ENCODE assay signal across 1 cellular context in the genomic region with DNA sequence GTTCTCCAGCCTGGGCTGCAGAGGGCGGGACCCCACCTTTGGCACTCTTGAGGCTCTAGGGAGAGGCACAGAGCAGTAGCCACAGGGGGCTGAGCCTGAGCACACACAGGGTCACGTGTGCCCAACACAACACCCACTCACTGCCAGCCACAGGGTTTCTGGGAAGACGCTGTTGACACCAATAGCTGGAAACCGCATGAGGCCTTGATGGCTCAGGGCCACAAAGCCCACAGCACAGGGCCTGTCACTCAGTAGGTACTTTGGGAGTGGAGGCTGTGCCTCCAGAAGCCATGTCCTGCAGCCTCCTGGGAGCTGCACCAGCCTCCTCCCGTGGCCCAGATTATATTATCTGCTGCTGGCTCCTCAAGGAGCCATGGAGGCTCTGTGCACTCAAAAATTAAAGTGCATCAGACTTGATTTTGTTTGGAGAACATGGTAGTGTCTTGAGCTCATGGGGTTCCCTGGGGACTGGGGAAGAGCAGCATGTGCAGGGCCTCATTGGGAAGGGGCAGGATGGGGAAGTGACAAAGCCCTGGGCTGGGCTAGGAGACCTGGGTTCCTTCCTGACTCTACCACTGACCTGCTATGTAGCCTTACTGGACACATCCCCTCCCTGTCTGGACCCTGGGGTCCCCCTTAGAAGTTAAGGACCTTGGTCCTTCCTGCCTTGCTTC.
TF ChIP-seq lines count a peak whose summit lies in the region.

No MANE protein-coding gene starts in this region.

TF ChIP-seq in HepG2, 621 proteins besides CTCF, POLR2A, EP300 and RAD21 (continued from another document and continues in another):
- TF ChIP-seq, protein P1, sequence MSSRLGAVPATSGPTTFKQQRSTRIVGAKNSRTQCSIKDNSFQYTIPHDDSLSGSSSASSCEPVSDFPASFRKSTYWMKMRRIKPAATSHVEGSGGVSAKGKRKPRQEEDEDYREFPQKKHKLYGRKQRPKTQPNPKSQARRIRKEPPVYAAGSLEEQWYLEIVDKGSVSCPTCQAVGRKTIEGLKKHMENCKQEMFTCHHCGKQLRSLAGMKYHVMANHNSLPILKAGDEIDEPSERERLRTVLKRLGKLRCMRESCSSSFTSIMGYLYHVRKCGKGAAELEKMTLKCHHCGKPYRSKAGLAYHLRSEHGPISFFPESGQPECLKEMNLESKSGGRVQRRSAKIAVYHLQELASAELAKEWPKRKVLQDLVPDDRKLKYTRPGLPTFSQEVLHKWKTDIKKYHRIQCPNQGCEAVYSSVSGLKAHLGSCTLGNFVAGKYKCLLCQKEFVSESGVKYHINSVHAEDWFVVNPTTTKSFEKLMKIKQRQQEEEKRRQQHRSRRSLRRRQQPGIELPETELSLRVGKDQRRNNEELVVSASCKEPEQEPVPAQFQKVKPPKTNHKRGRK (CRISPR knock-in tag; IDR thresholded peaks at IDR 0.05): no peak
- 0 out of 2 replicates have a peak, but pooled peaks have one; percentile 14 for TF ChIP-seq ELF3 (CRISPR knock-in tag; IDR thresholded peaks at IDR 0.05)
- TF ChIP-seq ZFY (CRISPR knock-in tag; IDR thresholded peaks at IDR 0.05): peak; percentile 53; the same call in 1 of the 2 replicates
- no peak for TF ChIP-seq HDAC2 (CRISPR knock-in tag; IDR thresholded peaks at IDR 0.05)
- TF ChIP-seq, protein P2, sequence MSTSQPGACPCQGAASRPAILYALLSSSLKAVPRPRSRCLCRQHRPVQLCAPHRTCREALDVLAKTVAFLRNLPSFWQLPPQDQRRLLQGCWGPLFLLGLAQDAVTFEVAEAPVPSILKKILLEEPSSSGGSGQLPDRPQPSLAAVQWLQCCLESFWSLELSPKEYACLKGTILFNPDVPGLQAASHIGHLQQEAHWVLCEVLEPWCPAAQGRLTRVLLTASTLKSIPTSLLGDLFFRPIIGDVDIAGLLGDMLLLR (CRISPR knock-in tag; IDR thresholded peaks at IDR 0.05): no peak
- TF ChIP-seq, protein P3, sequence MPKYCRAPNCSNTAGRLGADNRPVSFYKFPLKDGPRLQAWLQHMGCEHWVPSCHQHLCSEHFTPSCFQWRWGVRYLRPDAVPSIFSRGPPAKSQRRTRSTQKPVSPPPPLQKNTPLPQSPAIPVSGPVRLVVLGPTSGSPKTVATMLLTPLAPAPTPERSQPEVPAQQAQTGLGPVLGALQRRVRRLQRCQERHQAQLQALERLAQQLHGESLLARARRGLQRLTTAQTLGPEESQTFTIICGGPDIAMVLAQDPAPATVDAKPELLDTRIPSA (CRISPR knock-in tag; IDR thresholded peaks at IDR 0.05; ENCODE audit: borderline replicate concordance): no peak
- TF ChIP-seq, protein P4, sequence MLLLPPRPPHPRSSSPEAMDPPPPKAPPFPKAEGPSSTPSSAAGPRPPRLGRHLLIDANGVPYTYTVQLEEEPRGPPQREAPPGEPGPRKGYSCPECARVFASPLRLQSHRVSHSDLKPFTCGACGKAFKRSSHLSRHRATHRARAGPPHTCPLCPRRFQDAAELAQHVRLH (CRISPR knock-in tag; IDR thresholded peaks at IDR 0.05; ENCODE audit: borderline replicate concordance, low read depth): peak; percentile 85; the same call in 1 of the 2 replicates
- no peak for TF ChIP-seq MBNL3 (CRISPR knock-in tag; conservative IDR thresholded peaks at IDR 0.05)
- TF ChIP-seq GATA4 (IDR thresholded peaks at IDR 0.05; ENCODE audit: borderline replicate concordance, low read depth): no peak
- TF ChIP-seq EZH2 (conservative IDR thresholded peaks at IDR 0.05; ENCODE audit: low read depth, low read length): no peak
- 0 out of 2 replicates have a peak, but pooled peaks have one; percentile 20 for TF ChIP-seq HOXA3 (CRISPR knock-in tag; IDR thresholded peaks at IDR 0.05)
- TF ChIP-seq ZNF841 (CRISPR knock-in tag; IDR thresholded peaks at IDR 0.05; ENCODE audit: borderline replicate concordance): no peak
- TF ChIP-seq, protein P5, sequence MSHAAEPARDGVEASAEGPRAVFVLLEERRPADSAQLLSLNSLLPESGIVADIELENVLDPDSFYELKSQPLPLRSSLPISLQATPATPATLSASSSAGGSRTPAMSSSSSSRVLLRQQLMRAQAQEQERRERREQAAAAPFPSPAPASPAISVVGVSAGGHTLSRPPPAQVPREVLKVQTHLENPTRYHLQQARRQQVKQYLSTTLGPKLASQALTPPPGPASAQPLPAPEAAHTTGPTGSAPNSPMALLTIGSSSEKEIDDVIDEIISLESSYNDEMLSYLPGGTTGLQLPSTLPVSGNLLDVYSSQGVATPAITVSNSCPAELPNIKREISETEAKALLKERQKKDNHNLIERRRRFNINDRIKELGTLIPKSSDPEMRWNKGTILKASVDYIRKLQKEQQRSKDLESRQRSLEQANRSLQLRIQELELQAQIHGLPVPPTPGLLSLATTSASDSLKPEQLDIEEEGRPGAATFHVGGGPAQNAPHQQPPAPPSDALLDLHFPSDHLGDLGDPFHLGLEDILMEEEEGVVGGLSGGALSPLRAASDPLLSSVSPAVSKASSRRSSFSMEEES (CRISPR knock-in tag; IDR thresholded peaks at IDR 0.05): peak; percentile 86
- no peak for TF ChIP-seq ZNF780A (CRISPR knock-in tag; IDR thresholded peaks at IDR 0.05)
- no peak for TF ChIP-seq ZNF709 (CRISPR knock-in tag; IDR thresholded peaks at IDR 0.05)
- TF ChIP-seq, protein P6, sequence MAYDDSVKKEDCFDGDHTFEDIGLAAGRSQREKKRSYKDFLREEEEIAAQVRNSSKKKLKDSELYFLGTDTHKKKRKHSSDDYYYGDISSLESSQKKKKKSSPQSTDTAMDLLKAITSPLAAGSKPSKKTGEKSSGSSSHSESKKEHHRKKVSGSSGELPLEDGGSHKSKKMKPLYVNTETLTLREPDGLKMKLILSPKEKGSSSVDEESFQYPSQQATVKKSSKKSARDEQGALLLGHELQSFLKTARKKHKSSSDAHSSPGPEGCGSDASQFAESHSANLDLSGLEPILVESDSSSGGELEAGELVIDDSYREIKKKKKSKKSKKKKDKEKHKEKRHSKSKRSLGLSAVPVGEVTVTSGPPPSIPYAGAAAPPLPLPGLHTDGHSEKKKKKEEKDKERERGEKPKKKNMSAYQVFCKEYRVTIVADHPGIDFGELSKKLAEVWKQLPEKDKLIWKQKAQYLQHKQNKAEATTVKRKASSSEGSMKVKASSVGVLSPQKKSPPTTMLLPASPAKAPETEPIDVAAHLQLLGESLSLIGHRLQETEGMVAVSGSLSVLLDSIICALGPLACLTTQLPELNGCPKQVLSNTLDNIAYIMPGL (CRISPR knock-in tag; IDR thresholded peaks at IDR 0.05; ENCODE audit: borderline replicate concordance in 1 of 2, low read depth in 1 of 2): no peak
- no peak for TF ChIP-seq POLR2AphosphoS5 (IDR thresholded peaks at IDR 0.05; ENCODE audit: low read depth, low read length)
- TF ChIP-seq SIX4 (CRISPR knock-in tag; IDR thresholded peaks at IDR 0.05): no peak
- TF ChIP-seq ZC3H13 (CRISPR knock-in tag; IDR thresholded peaks at IDR 0.05): no peak
- TF ChIP-seq ZSCAN30 (CRISPR knock-in tag; IDR thresholded peaks at IDR 0.05): no peak
- TF ChIP-seq, protein P7, sequence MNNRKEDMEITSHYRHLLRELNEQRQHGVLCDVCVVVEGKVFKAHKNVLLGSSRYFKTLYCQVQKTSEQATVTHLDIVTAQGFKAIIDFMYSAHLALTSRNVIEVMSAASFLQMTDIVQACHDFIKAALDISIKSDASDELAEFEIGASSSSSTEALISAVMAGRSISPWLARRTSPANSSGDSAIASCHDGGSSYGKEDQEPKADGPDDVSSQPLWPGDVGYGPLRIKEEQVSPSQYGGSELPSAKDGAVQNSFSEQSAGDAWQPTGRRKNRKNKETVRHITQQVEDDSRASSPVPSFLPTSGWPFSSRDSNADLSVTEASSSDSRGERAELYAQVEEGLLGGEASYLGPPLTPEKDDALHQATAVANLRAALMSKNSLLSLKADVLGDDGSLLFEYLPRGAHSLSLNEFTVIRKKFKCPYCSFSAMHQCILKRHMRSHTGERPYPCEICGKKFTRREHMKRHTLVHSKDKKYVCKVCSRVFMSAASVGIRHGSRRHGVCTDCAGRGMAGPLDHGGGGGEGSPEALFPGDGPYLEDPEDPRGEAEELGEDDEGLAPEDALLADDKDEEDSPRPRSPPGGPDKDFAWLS (CRISPR knock-in tag; IDR thresholded peaks at IDR 0.05; ENCODE audit: borderline replicate concordance): no peak
- no peak for TF ChIP-seq TBP (CRISPR knock-in tag; IDR thresholded peaks at IDR 0.05)
- no peak for TF ChIP-seq ZNF251 (CRISPR knock-in tag; IDR thresholded peaks at IDR 0.05)
- no peak for TF ChIP-seq ATM (IDR thresholded peaks at IDR 0.05; ENCODE audit: borderline replicate concordance)
- no peak for TF ChIP-seq ZNF354B (CRISPR knock-in tag; IDR thresholded peaks at IDR 0.05)
- TF ChIP-seq, protein P8, sequence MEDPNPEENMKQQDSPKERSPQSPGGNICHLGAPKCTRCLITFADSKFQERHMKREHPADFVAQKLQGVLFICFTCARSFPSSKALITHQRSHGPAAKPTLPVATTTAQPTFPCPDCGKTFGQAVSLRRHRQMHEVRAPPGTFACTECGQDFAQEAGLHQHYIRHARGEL (CRISPR knock-in tag; IDR thresholded peaks at IDR 0.05): no peak
- no peak for TF ChIP-seq ZNF138 (CRISPR knock-in tag; IDR thresholded peaks at IDR 0.05; ENCODE audit: low read depth)
- no peak for TF ChIP-seq RFXAP (CRISPR knock-in tag; IDR thresholded peaks at IDR 0.05; ENCODE audit: borderline replicate concordance)
- TF ChIP-seq ZNF570 (CRISPR knock-in tag; IDR thresholded peaks at IDR 0.05; ENCODE audit: borderline replicate concordance): no peak
- TF ChIP-seq, protein P9, sequence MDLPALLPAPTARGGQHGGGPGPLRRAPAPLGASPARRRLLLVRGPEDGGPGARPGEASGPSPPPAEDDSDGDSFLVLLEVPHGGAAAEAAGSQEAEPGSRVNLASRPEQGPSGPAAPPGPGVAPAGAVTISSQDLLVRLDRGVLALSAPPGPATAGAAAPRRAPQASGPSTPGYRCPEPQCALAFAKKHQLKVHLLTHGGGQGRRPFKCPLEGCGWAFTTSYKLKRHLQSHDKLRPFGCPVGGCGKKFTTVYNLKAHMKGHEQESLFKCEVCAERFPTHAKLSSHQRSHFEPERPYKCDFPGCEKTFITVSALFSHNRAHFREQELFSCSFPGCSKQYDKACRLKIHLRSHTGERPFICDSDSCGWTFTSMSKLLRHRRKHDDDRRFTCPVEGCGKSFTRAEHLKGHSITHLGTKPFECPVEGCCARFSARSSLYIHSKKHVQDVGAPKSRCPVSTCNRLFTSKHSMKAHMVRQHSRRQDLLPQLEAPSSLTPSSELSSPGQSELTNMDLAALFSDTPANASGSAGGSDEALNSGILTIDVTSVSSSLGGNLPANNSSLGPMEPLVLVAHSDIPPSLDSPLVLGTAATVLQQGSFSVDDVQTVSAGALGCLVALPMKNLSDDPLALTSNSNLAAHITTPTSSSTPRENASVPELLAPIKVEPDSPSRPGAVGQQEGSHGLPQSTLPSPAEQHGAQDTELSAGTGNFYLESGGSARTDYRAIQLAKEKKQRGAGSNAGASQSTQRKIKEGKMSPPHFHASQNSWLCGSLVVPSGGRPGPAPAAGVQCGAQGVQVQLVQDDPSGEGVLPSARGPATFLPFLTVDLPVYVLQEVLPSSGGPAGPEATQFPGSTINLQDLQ (CRISPR knock-in tag; IDR thresholded peaks at IDR 0.05): no peak
- TF ChIP-seq ZNF326 (CRISPR knock-in tag; IDR thresholded peaks at IDR 0.05; ENCODE audit: borderline replicate concordance): no peak
- 0 out of 2 replicates have a peak, but pooled peaks have one; percentile 68 for TF ChIP-seq NFKBIZ (CRISPR knock-in tag; IDR thresholded peaks at IDR 0.05)
- TF ChIP-seq FOSL2 (CRISPR knock-in tag; IDR thresholded peaks at IDR 0.05): peak; percentile 62
- TF ChIP-seq, protein P10, sequence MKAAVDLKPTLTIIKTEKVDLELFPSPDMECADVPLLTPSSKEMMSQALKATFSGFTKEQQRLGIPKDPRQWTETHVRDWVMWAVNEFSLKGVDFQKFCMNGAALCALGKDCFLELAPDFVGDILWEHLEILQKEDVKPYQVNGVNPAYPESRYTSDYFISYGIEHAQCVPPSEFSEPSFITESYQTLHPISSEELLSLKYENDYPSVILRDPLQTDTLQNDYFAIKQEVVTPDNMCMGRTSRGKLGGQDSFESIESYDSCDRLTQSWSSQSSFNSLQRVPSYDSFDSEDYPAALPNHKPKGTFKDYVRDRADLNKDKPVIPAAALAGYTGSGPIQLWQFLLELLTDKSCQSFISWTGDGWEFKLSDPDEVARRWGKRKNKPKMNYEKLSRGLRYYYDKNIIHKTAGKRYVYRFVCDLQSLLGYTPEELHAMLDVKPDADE (CRISPR knock-in tag; IDR thresholded peaks at IDR 0.05): no peak
- TF ChIP-seq, protein P11, sequence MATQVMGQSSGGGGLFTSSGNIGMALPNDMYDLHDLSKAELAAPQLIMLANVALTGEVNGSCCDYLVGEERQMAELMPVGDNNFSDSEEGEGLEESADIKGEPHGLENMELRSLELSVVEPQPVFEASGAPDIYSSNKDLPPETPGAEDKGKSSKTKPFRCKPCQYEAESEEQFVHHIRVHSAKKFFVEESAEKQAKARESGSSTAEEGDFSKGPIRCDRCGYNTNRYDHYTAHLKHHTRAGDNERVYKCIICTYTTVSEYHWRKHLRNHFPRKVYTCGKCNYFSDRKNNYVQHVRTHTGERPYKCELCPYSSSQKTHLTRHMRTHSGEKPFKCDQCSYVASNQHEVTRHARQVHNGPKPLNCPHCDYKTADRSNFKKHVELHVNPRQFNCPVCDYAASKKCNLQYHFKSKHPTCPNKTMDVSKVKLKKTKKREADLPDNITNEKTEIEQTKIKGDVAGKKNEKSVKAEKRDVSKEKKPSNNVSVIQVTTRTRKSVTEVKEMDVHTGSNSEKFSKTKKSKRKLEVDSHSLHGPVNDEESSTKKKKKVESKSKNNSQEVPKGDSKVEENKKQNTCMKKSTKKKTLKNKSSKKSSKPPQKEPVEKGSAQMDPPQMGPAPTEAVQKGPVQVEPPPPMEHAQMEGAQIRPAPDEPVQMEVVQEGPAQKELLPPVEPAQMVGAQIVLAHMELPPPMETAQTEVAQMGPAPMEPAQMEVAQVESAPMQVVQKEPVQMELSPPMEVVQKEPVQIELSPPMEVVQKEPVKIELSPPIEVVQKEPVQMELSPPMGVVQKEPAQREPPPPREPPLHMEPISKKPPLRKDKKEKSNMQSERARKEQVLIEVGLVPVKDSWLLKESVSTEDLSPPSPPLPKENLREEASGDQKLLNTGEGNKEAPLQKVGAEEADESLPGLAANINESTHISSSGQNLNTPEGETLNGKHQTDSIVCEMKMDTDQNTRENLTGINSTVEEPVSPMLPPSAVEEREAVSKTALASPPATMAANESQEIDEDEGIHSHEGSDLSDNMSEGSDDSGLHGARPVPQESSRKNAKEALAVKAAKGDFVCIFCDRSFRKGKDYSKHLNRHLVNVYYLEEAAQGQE (IDR thresholded peaks at IDR 0.05; ENCODE audit: borderline replicate concordance in 1 of 2, low read depth in 1 of 2, low read length in 2 of 2): no peak
- TF ChIP-seq CREB1 (IDR thresholded peaks at IDR 0.05): no peak
- no peak for TF ChIP-seq CREB1 (CRISPR knock-in tag; IDR thresholded peaks at IDR 0.05)
- TF ChIP-seq TAF1 (CRISPR knock-in tag; IDR thresholded peaks at IDR 0.05): no peak
